In the genomic region with DNA sequence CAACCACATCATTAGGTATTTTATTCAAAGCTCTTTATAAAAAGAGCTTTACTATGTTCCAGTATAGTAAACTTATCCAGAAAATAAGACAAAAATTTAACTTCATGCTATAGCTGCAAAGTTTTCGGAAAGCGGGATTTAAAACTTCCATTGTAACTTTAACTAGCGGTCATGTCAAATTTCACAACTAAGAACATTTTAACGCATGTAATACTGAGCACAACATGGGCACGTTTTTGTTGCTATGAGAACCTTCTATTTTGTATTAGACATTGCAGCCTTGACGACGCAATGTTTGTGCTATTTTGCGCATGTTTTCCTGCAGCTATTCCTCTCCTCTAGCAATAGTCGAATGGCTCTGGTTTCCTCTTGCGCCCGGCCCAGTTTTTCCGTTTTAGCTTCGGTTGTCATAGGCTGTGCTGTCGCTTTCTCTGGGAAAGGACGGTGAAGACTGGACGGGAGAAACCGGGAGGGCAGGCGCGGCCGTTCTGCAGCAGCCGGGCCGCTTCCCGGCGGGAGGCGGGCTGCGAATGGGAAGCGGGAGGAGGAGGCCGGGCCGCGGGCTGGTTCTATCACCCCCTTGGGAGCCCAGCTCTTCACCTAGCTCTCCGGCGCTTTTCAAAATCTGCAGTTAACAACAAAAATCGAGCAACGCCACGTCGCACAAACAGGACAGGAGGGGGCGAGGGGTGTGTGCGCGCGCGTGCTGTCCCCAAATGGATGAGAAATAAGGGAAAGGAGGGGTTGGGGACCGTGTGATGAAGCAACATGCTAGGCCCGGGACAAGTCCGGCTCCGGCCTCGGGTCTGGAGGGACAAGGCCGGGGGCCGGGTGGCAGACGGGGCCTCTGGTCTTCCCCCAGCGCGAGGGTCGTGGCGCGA, we compare ENCODE assay signal across 1 cellular context.
TF ChIP-seq lines count a peak whose summit lies in the region.

No MANE protein-coding gene starts in this region.

TF ChIP-seq in HEK293, 187 proteins besides CTCF, POLR2A, EP300 and RAD21 (continued from another document and continues in another):
- TF ChIP-seq ZNF394 (tag by site-specific recombination; IDR thresholded peaks at IDR 0.05; ENCODE audit: borderline replicate concordance) (peak; percentile 53; the same call in 1 of the 2 replicates), ZNF677 (tag by site-specific recombination; IDR thresholded peaks at IDR 0.05) (peak; percentile 60), KLF1 (tag by site-specific recombination; IDR thresholded peaks at IDR 0.05) (no peak; the same call in none of the 2 replicates), ZFHX2 (tag by site-specific recombination; conservative IDR thresholded peaks at IDR 0.05) (no peak), ZNF544 (tag by site-specific recombination; IDR thresholded peaks at IDR 0.05) (no peak), KLF8 (tag by site-specific recombination; IDR thresholded peaks at IDR 0.05) (peak; percentile 86), ZNF596 (tag by site-specific recombination; IDR thresholded peaks at IDR 0.05) (0 out of 2 replicates have a peak, but pooled peaks have one; percentile 23), ZIC2 (tag by site-specific recombination; IDR thresholded peaks at IDR 0.05) (no peak; the same call in 1 of the 2 replicates), ZNF830 (tag by site-specific recombination; IDR thresholded peaks at IDR 0.05; ENCODE audit: low read depth) (no peak), ZNF404 (tag by site-specific recombination; IDR thresholded peaks at IDR 0.05) (no peak), ZNF23 (tag by site-specific recombination; IDR thresholded peaks at IDR 0.05; ENCODE audit: borderline replicate concordance) (no peak), ZBTB21 (tag by site-specific recombination; IDR thresholded peaks at IDR 0.05) (peak; percentile 29; the same call in 1 of the 2 replicates), BCL11A (tag by site-specific recombination; IDR thresholded peaks at IDR 0.05; ENCODE audit: low read depth) (no peak; the same call in 1 of the 2 replicates), ZNF658 (tag by site-specific recombination; IDR thresholded peaks at IDR 0.05) (no peak), ZNF785 (tag by site-specific recombination; IDR thresholded peaks at IDR 0.05) (no peak), FEZF1 (tag by site-specific recombination; IDR thresholded peaks at IDR 0.05) (peak; percentile 98), KLF10 (tag by site-specific recombination; IDR thresholded peaks at IDR 0.05) (peak; percentile 69), ZNF366 (tag by site-specific recombination; conservative IDR thresholded peaks at IDR 0.05) (peak; percentile 87), ZNF670 (tag by site-specific recombination; IDR thresholded peaks at IDR 0.05; ENCODE audit: low read depth) (no peak), SP2 (tag by site-specific recombination; IDR thresholded peaks at IDR 0.05) (peak; percentile 94), REPIN1 (tag by site-specific recombination; IDR thresholded peaks at IDR 0.05; ENCODE audit: low read depth) (peak; percentile 86; the same call in 1 of the 2 replicates), YY2 (tag by site-specific recombination; IDR thresholded peaks at IDR 0.05) (no peak), ZNF624 (tag by site-specific recombination; IDR thresholded peaks at IDR 0.05) (no peak), ZNF707 (tag by site-specific recombination; IDR thresholded peaks at IDR 0.05) (no peak), ZNF175 (tag by site-specific recombination; IDR thresholded peaks at IDR 0.05) (no peak), TRIM28 (IDR thresholded peaks at IDR 0.05; ENCODE audit: borderline replicate concordance, low read length) (peak; percentile 32; the same call in 1 of the 2 replicates)
- TF ChIP-seq, protein P1, sequence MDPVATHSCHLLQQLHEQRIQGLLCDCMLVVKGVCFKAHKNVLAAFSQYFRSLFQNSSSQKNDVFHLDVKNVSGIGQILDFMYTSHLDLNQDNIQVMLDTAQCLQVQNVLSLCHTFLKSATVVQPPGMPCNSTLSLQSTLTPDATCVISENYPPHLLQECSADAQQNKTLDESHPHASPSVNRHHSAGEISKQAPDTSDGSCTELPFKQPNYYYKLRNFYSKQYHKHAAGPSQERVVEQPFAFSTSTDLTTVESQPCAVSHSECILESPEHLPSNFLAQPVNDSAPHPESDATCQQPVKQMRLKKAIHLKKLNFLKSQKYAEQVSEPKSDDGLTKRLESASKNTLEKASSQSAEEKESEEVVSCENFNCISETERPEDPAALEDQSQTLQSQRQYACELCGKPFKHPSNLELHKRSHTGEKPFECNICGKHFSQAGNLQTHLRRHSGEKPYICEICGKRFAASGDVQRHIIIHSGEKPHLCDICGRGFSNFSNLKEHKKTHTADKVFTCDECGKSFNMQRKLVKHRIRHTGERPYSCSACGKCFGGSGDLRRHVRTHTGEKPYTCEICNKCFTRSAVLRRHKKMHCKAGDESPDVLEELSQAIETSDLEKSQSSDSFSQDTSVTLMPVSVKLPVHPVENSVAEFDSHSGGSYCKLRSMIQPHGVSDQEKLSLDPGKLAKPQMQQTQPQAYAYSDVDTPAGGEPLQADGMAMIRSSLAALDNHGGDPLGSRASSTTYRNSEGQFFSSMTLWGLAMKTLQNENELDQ (tag by site-specific recombination; IDR thresholded peaks at IDR 0.05; ENCODE audit: low read depth): no peak
- TF ChIP-seq, protein P2, sequence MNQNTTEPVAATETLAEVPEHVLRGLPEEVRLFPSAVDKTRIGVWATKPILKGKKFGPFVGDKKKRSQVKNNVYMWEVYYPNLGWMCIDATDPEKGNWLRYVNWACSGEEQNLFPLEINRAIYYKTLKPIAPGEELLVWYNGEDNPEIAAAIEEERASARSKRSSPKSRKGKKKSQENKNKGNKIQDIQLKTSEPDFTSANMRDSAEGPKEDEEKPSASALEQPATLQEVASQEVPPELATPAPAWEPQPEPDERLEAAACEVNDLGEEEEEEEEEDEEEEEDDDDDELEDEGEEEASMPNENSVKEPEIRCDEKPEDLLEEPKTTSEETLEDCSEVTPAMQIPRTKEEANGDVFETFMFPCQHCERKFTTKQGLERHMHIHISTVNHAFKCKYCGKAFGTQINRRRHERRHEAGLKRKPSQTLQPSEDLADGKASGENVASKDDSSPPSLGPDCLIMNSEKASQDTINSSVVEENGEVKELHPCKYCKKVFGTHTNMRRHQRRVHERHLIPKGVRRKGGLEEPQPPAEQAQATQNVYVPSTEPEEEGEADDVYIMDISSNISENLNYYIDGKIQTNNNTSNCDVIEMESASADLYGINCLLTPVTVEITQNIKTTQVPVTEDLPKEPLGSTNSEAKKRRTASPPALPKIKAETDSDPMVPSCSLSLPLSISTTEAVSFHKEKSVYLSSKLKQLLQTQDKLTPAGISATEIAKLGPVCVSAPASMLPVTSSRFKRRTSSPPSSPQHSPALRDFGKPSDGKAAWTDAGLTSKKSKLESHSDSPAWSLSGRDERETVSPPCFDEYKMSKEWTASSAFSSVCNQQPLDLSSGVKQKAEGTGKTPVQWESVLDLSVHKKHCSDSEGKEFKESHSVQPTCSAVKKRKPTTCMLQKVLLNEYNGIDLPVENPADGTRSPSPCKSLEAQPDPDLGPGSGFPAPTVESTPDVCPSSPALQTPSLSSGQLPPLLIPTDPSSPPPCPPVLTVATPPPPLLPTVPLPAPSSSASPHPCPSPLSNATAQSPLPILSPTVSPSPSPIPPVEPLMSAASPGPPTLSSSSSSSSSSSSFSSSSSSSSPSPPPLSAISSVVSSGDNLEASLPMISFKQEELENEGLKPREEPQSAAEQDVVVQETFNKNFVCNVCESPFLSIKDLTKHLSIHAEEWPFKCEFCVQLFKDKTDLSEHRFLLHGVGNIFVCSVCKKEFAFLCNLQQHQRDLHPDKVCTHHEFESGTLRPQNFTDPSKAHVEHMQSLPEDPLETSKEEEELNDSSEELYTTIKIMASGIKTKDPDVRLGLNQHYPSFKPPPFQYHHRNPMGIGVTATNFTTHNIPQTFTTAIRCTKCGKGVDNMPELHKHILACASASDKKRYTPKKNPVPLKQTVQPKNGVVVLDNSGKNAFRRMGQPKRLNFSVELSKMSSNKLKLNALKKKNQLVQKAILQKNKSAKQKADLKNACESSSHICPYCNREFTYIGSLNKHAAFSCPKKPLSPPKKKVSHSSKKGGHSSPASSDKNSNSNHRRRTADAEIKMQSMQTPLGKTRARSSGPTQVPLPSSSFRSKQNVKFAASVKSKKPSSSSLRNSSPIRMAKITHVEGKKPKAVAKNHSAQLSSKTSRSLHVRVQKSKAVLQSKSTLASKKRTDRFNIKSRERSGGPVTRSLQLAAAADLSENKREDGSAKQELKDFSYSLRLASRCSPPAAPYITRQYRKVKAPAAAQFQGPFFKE (tag by site-specific recombination; IDR thresholded peaks at IDR 0.05; ENCODE audit: borderline replicate concordance): no peak
- TF ChIP-seq, protein P3, sequence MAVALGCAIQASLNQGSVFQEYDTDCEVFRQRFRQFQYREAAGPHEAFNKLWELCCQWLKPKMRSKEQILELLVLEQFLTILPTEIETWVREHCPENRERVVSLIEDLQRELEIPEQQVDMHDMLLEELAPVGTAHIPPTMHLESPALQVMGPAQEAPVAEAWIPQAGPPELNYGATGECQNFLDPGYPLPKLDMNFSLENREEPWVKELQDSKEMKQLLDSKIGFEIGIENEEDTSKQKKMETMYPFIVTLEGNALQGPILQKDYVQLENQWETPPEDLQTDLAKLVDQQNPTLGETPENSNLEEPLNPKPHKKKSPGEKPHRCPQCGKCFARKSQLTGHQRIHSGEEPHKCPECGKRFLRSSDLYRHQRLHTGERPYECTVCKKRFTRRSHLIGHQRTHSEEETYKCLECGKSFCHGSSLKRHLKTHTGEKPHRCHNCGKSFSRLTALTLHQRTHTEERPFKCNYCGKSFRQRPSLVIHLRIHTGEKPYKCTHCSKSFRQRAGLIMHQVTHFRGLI (tag by site-specific recombination; IDR thresholded peaks at IDR 0.05): peak; percentile 38; the same call in 1 of the 2 replicates
- TF ChIP-seq, protein P4, sequence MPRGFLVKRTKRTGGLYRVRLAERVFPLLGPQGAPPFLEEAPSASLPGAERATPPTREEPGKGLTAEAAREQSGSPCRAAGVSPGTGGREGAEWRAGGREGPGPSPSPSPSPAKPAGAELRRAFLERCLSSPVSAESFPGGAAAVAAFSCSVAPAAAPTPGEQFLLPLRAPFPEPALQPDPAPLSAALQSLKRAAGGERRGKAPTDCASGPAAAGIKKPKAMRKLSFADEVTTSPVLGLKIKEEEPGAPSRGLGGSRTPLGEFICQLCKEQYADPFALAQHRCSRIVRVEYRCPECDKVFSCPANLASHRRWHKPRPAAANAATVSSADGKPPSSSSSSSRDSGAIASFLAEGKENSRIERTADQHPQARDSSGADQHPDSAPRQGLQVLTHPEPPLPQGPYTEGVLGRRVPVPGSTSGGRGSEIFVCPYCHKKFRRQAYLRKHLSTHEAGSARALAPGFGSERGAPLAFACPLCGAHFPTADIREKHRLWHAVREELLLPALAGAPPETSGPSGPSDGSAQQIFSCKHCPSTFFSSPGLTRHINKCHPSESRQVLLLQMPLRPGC (tag by site-specific recombination; IDR thresholded peaks at IDR 0.05): peak; percentile 72; the same call in 1 of the 2 replicates
- TF ChIP-seq, protein P5, sequence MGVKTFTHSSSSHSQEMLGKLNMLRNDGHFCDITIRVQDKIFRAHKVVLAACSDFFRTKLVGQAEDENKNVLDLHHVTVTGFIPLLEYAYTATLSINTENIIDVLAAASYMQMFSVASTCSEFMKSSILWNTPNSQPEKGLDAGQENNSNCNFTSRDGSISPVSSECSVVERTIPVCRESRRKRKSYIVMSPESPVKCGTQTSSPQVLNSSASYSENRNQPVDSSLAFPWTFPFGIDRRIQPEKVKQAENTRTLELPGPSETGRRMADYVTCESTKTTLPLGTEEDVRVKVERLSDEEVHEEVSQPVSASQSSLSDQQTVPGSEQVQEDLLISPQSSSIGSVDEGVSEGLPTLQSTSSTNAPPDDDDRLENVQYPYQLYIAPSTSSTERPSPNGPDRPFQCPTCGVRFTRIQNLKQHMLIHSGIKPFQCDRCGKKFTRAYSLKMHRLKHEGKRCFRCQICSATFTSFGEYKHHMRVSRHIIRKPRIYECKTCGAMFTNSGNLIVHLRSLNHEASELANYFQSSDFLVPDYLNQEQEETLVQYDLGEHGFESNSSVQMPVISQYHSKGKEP (tag by site-specific recombination; IDR thresholded peaks at IDR 0.05): peak; percentile 65
- TF ChIP-seq, protein P6, sequence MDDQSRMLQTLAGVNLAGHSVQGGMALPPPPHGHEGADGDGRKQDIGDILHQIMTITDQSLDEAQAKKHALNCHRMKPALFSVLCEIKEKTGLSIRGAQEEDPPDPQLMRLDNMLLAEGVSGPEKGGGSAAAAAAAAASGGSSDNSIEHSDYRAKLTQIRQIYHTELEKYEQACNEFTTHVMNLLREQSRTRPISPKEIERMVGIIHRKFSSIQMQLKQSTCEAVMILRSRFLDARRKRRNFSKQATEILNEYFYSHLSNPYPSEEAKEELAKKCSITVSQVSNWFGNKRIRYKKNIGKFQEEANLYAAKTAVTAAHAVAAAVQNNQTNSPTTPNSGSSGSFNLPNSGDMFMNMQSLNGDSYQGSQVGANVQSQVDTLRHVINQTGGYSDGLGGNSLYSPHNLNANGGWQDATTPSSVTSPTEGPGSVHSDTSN (CRISPR knock-in tag; IDR thresholded peaks at IDR 0.05): no peak
- TF ChIP-seq, protein P7, sequence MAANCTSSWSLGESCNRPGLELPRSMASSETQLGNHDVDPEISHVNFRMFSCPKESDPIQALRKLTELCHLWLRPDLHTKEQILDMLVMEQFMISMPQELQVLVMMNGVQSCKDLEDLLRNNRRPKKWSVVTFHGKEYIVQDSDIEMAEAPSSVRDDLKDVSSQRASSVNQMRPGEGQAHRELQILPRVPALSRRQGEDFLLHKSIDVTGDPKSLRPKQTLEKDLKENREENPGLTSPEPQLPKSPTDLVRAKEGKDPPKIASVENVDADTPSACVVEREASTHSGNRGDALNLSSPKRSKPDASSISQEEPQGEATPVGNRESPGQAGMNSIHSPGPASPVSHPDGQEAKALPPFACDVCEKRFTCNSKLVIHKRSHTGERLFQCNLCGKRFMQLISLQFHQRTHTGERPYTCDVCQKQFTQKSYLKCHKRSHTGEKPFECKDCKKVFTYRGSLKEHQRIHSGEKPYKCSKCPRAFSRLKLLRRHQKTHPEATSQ (tag by site-specific recombination; IDR thresholded peaks at IDR 0.05): peak; percentile 77; the same call in 1 of the 2 replicates
- TF ChIP-seq, protein P8, sequence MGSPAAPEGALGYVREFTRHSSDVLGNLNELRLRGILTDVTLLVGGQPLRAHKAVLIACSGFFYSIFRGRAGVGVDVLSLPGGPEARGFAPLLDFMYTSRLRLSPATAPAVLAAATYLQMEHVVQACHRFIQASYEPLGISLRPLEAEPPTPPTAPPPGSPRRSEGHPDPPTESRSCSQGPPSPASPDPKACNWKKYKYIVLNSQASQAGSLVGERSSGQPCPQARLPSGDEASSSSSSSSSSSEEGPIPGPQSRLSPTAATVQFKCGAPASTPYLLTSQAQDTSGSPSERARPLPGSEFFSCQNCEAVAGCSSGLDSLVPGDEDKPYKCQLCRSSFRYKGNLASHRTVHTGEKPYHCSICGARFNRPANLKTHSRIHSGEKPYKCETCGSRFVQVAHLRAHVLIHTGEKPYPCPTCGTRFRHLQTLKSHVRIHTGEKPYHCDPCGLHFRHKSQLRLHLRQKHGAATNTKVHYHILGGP (tag by site-specific recombination; IDR thresholded peaks at IDR 0.05): no peak
- TF ChIP-seq, protein P9, sequence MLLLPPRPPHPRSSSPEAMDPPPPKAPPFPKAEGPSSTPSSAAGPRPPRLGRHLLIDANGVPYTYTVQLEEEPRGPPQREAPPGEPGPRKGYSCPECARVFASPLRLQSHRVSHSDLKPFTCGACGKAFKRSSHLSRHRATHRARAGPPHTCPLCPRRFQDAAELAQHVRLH (tag by site-specific recombination; IDR thresholded peaks at IDR 0.05): 0 out of 2 replicates have a peak, but pooled peaks have one; percentile 16
